ENCODE assay signal across 1 cellular context in the genomic region with DNA sequence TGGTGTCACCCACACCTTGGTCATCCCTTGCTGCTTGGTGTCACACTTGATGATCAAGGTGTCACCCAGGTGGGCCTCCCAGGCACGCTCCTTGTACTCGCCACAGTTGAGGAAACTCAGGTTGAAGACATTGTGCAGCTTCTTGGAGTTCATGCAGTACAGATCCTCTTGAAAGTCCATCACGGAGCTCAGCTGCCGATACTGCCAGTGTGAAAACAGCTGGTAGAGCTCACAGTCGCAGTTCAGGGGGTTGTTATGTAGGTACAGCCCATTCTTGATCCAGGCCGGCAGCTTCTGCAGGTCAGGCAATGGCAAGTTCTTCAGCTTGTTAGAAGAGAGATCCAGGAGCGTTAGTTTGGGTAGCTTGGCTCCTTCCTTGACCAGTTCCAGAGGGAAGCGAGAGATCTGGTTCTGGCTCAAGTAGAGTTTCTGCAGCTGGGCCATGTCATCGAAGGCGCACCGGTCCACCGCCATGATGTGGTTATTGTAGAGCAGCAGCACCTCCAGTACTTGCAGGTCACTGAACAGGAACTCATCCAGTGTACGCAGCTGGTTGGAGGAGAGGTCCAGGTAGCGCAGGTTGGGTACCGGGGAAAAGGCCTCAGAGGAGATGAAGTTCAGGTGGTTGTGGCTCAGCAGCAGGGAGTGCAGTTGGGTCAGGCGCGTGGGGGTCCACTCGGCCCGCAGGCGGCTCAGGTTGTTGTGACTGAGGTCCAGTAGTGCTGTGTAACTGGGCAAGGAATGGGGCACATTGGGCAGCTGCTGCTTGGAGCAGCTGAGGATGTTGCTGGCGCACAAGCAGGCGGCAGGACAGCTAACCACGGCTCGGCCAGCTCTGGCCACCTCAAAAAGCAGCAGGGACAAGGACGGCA.
TF ChIP-seq lines count a peak whose summit lies in the region.

No MANE protein-coding gene starts in this region.

TF ChIP-seq in WTC11, 78 proteins besides CTCF, POLR2A, EP300 and RAD21 (continued from another document):
- TF ChIP-seq PRDM15 (CRISPR knock-in tag; IDR thresholded peaks at IDR 0.05), result no peak
- TF ChIP-seq GRHL2 (CRISPR knock-in tag; IDR thresholded peaks at IDR 0.05; ENCODE audit: insufficient replicate concordance, severe bottlenecking), result no peak
- no peak for TF ChIP-seq ZNF512 (CRISPR knock-in tag; IDR thresholded peaks at IDR 0.05; ENCODE audit: borderline replicate concordance)
- TF ChIP-seq NR2C2 (CRISPR knock-in tag; IDR thresholded peaks at IDR 0.05), result no peak
- TF ChIP-seq JUN (CRISPR knock-in tag; IDR thresholded peaks at IDR 0.05), result no peak
- TF ChIP-seq ELF4 (CRISPR knock-in tag; IDR thresholded peaks at IDR 0.05; ENCODE audit: low read depth), result no peak
- no peak for TF ChIP-seq GTF2I (CRISPR knock-in tag; conservative IDR thresholded peaks at IDR 0.05)
- no peak for TF ChIP-seq NR1H2 (CRISPR knock-in tag; IDR thresholded peaks at IDR 0.05)
- TF ChIP-seq OVOL2 (CRISPR knock-in tag; IDR thresholded peaks at IDR 0.05; ENCODE audit: borderline replicate concordance), result no peak
- no peak for TF ChIP-seq IRF1 (CRISPR knock-in tag; IDR thresholded peaks at IDR 0.05)
- TF ChIP-seq, protein P1, sequence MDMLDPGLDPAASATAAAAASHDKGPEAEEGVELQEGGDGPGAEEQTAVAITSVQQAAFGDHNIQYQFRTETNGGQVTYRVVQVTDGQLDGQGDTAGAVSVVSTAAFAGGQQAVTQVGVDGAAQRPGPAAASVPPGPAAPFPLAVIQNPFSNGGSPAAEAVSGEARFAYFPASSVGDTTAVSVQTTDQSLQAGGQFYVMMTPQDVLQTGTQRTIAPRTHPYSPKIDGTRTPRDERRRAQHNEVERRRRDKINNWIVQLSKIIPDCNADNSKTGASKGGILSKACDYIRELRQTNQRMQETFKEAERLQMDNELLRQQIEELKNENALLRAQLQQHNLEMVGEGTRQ (CRISPR knock-in tag; IDR thresholded peaks at IDR 0.05), result no peak
- TF ChIP-seq FOXP1 (CRISPR knock-in tag; IDR thresholded peaks at IDR 0.05; ENCODE audit: borderline replicate concordance), result no peak
- TF ChIP-seq ZNF263 (CRISPR knock-in tag; IDR thresholded peaks at IDR 0.05; ENCODE audit: low read depth), result no peak
- no peak for TF ChIP-seq ZSCAN18 (CRISPR knock-in tag; IDR thresholded peaks at IDR 0.05)
- TF ChIP-seq ZNF423 (CRISPR knock-in tag; IDR thresholded peaks at IDR 0.05), result no peak
